In the genomic region with DNA sequence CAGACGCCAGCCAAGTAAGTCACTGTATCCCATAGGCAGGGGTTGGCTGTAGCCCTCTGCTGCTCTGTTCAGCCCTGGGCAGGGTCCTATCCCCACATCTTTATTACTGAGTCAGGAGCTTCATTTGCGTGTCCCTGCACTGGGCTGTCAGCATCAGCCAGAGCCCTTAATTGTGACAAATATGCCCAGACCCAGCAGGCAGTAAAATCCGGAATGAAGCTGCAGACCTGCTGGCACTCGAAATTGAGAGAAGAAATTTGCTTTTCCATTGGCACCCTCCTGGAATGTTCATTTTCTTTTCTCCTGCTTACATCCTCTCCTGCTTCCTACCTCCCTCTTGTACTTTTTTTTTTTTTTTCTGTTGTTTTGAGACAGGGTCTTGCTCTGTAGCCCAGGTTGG, we compare ENCODE assay signal across 24 cellular contexts. TPM values are rescaled to one million over a fixed set of nuclear protein-coding genes. Genes with fewer than 3 reads are reported as not detected.
"Had no signal": no experiment of that assay in that cellular context is flagged by ENCODE, and none has a peak within 500 bp of the region (broad histone marks: within the 10 kb centered on the region; RNA-seq: fewer than 3 reads in every experiment).

No MANE protein-coding gene starts in this region.

- H3K4me1 ChIP-seq: SJSA1 had no signal

- DNase-seq: Kasumi-1, MM.1S, NCI-H1048, NCI-H1105, NCI-H1417, NCI-H1436 treated with DMSO at 0.1 percent for 48 hours, NCI-H1694, NCI-H187 treated with DMSO at 0.1 percent for 48 hours, NCI-H2029 treated with DMSO at 0.1 percent for 48 hours, NCI-H2171 treated with DMSO at 0.1 percent for 48 hours, NCI-H345, NCI-H446 treated with DMSO at 0.1 percent for 48 hours, NCI-H524, NCI-H526 treated with DMSO at 0.1 percent for 48 hours, NCI-H748 treated with DMSO at 0.1 percent for 48 hours, Right ventricle myocardium superior, RPMI8226, SIG-M5 had no signal

- H3K36me3 ChIP-seq: SJSA1 had no signal

- H3K9me3 ChIP-seq: SJSA1 had no signal

- H3K27ac ChIP-seq: HL-60, KMS-11, SJSA1, SK-N-MC had no signal

- ATAC-seq: K562 had no signal

- H3K27me3 ChIP-seq: SJSA1 had no signal

- H3K4me3 ChIP-seq: K562, SJSA1, SK-N-MC had no signal

RNA-seq across cellular contexts. Expression of gene BACE1, which starts 55.4 kb away (rescaled TPM):
- polyA plus RNA-seq: IgD-negative memory B cell had no signal
